Comparison of ENCODE assay signal across 8 cellular contexts in genomic region chr11:36500315-36500721, GRCh38. TPM values are rescaled to one million over a fixed set of nuclear protein-coding genes. Genes with fewer than 3 reads are reported as not detected.
DNase-seq lines count a peak whose midpoint lies in the region; ATAC-seq, FAIRE-seq and TF ChIP-seq lines count a peak whose summit lies in the region.

No MANE protein-coding gene starts in this region.

- TF ChIP-seq EP300 in suprapubic skin (IDR thresholded peaks at IDR 0.05): no peak

- H3K27me3 ChIP-seq in SJCRH30 (no peaks in the 10 kb centered on the region), small intestine (ENCODE audit: control insufficient read depth in 2 of 2, insufficient read depth in 2 of 2, low read length in 2 of 2) (no peaks in the 10 kb centered on the region), suprapubic skin (no peaks in the 10 kb centered on the region)

- H3K4me3 ChIP-seq in SJCRH30 (no peak overlapping the region), small intestine (ENCODE audit: low read depth in 1 of 2, low read length in 2 of 2) (no peak overlapping the region), suprapubic skin (no peak overlapping the region)

- DNase-seq in AG08396 (ENCODE audit: low spot score) (peak; percentile 72), SJCRH30 (peak; percentile 57 to 68), glomerular endothelial cell (ENCODE audit: extremely low read depth, low read depth, low spot score) (peak; percentile 72), small intestine (peak; percentile 91), suprapubic skin (ENCODE audit: low spot score in 2 of 2) (no peak), cortex of kidney (lab: John Stamatoyannopoulos, UW) (no peak)

- peaks cover 13% of the 10 kb centered on the region for H3K4me1 ChIP-seq in SJCRH30
- H3K4me1 ChIP-seq in small intestine (ENCODE audit: control insufficient read depth in 2 of 2, insufficient read depth in 1 of 2, low read depth in 1 of 2, low read length in 1 of 2): peaks cover 0 to 2% of the 10 kb centered on the region in 2 donors
- peaks cover 9% of the 10 kb centered on the region for H3K4me1 ChIP-seq in suprapubic skin

- no peak for TF ChIP-seq CTCF in suprapubic skin (IDR thresholded peaks at IDR 0.05)

- no peak for FAIRE-seq in small intestine (lab: Jason Lieb, UNC)

- H3K9me3 ChIP-seq in SJCRH30 (replicated peaks): no peaks in the 10 kb centered on the region
- no peaks in the 10 kb centered on the region for H3K9me3 ChIP-seq in small intestine (ENCODE audit: control insufficient read depth, low read depth)
- no peaks in the 10 kb centered on the region for H3K9me3 ChIP-seq in suprapubic skin

- peak overlapping the region; percentile 34 for H3K27ac ChIP-seq in SJCRH30
- H3K27ac ChIP-seq in small intestine (ENCODE audit: low read depth in 1 of 2, low read length in 1 of 2): peak overlapping the region; percentile 36 to 82
- no peak overlapping the region for H3K27ac ChIP-seq in suprapubic skin

- peaks cover 28% of the 10 kb centered on the region for H3K36me3 ChIP-seq in SJCRH30
- no peaks in the 10 kb centered on the region for H3K36me3 ChIP-seq in small intestine (ENCODE audit: control insufficient read depth in 2 of 2, insufficient read depth in 2 of 2, low read length in 2 of 2)
- peaks cover 57% of the 10 kb centered on the region for H3K36me3 ChIP-seq in suprapubic skin

- TF ChIP-seq POLR2A in suprapubic skin (IDR thresholded peaks at IDR 0.05): no peak

- 8 to 60% (median 38%) methylated on average over 1 of the region's 1 CpG for WGBS in small intestine, 3 donors
- WGBS in suprapubic skin: 64% methylated on average over 1 of the region's 1 CpG

- ATAC-seq in GM18873 (IDR thresholded peaks at IDR 0.05; ENCODE audit: low FRiP score, unreplicated experiment): peak; percentile 76
- peak; percentile 67 for ATAC-seq in HG03097 (IDR thresholded peaks at IDR 0.05; ENCODE audit: low FRiP score, unreplicated experiment)

RNA-seq across cellular contexts. Expression of gene TRAF6, which starts 9.8 kb away (rescaled TPM):
- total RNA-seq in SJCRH30 (2014; rRNA removed; shearing (Covaris generic)): 10.4 and 12.3 TPM in 2 replicates
- 12.9 and 16.2 TPM in 2 replicates for total RNA-seq in glomerular endothelial cell
- 1 to 10 TPM; 3.6 to 5.4 (median 3.8) TPM for polyA plus RNA-seq in small intestine
- total RNA-seq in suprapubic skin: 10 to 100 TPM; 12.6 to 18.7 (median 18.6) TPM

Comparison
In these comparisons a context has a peak if more than half of its experiments do, and no peak if none do; other contexts are left out.
1. DNase-seq: peak in AG08396 (single experiment), SJCRH30 (2 of 2), glomerular endothelial cell (single experiment) and small intestine (single experiment); none in suprapubic skin (0 of 2) and cortex of kidney (single experiment).